Comparison of ENCODE assay signal across 24 cellular contexts in the genomic region with DNA sequence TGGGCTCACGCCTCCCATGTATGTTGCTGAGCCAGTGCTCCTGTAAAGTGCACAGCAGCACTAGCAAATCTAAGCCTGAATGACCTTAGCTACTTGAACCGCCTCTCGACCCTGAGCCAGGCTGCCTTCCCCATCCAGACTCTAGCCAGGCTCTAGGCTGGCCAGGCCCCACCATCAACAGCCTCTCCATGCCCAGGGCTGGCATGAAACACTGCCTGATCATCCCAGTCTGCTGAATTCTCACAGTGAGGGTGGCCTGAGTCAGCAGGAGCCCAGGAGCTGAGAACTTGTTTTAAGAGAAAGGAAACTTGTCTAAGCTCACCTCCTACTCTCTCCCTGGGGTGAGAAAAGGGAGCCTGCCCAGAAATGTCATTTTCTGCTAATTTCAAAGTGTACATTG.
"Had no signal": no experiment of that assay in that cellular context is flagged by ENCODE, and none has a peak within 500 bp of the region (broad histone marks: within the 10 kb centered on the region; RNA-seq: fewer than 3 reads in every experiment).

No MANE protein-coding gene starts in this region.

- H3K4me3 Mint-ChIP-seq: activated CD4-positive, alpha-beta T cell treated with anti-CD3 and anti-CD28 coated beads, Interleukin-2, amount 10 ng/mL, durations not matched to agents 7 days and 5 days; activated CD8-positive, alpha-beta T cell treated with anti-CD3 and anti-CD28 coated beads for 36 hours; activated naive CD4-positive, alpha-beta T cell treated with anti-CD3 and anti-CD28 coated beads for 36 hours; activated naive CD8-positive, alpha-beta T cell treated with anti-CD3 and anti-CD28 coated beads, Interleukin-2, amount 10 ng/mL, durations not matched to agents 7 days and 5 days; naive B cell; neural crest cell; T-helper 2 cell treated with Interferon-gamma antibody and Interleukin-4, amounts not matched to agents 5 μg/mL and 100 μg/mL, for 36 hours had no signal

- H3K36me3 Mint-ChIP-seq: activated naive CD8-positive, alpha-beta T cell treated with anti-CD3 and anti-CD28 coated beads, Interleukin-2, amount 10 ng/mL, durations not matched to agents 7 days and 5 days; naive B cell had no signal

- DNase-seq: activated CD4-positive, alpha-beta T cell treated with anti-CD3 and anti-CD28 coated beads, Interleukin-2, amount 10 ng/mL, durations not matched to agents 7 days and 5 days; activated CD8-positive, alpha-beta T cell treated with anti-CD3 and anti-CD28 coated beads for 36 hours; activated naive CD4-positive, alpha-beta T cell treated with anti-CD3 and anti-CD28 coated beads for 36 hours; activated naive CD8-positive, alpha-beta T cell treated with anti-CD3 and anti-CD28 coated beads, Interleukin-2, amount 10 ng/mL, durations not matched to agents 7 days and 5 days; activated T-cell treated with anti-CD3 and anti-CD28 coated beads, Interleukin-2, amount 50 U/mL, for 48 hours; amniotic stem cell; cerebellar nuclear complex; effector CD4-positive, alpha-beta T cell; kidney glomerular epithelial cell; left ventricle myocardium superior; mesenchymal stem cell; mucosa of descending colon; naive B cell; psoas muscle; right cardiac atrium; stimulated activated CD4-positive, alpha-beta T cell treated with anti-CD3 and anti-CD28 coated beads, Interleukin-4, amount 100 ng/mL, for 24 hours; stimulated activated naive CD4-positive, alpha-beta T cell treated with Interleukin-2 at 50 U/mL for 16 hours; thyroid gland had no signal

- FAIRE-seq: endometrium had no signal

- H3K4me3 ChIP-seq: mucosa of descending colon, psoas muscle, thyroid gland had no signal

- H3K36me3 ChIP-seq: thyroid gland had no signal

- ATAC-seq: activated CD4-positive, CD25-positive, alpha-beta regulatory T cell treated with anti-CD3 and anti-CD28 coated beads, Interleukin-2, amount 50 U/mL, for 24 hours; activated CD8-positive, alpha-beta T cell treated with anti-CD3 and anti-CD28 coated beads for 36 hours; left ventricle myocardium superior; mucosa of descending colon; psoas muscle; right cardiac atrium; SK-N-SH treated with all-trans-retinoic acid at 6 μM for 48 hours had no signal

- H3K27ac ChIP-seq: psoas muscle, thyroid gland, VCaP had no signal

- H3K27me3 ChIP-seq: thyroid gland had no signal

- H3K4me1 ChIP-seq: psoas muscle, thyroid gland had no signal

- H3K27ac Mint-ChIP-seq: activated CD4-positive, alpha-beta T cell treated with anti-CD3 and anti-CD28 coated beads, Interleukin-2, amount 10 ng/mL, durations not matched to agents 7 days and 5 days; activated CD8-positive, alpha-beta T cell treated with anti-CD3 and anti-CD28 coated beads for 36 hours; activated naive CD4-positive, alpha-beta T cell treated with anti-CD3 and anti-CD28 coated beads for 36 hours; activated naive CD8-positive, alpha-beta T cell treated with anti-CD3 and anti-CD28 coated beads, Interleukin-2, amount 10 ng/mL, durations not matched to agents 7 days and 5 days; T-helper 2 cell treated with Interferon-gamma antibody and Interleukin-4, amounts not matched to agents 5 μg/mL and 100 μg/mL, for 36 hours had no signal

- H3K9me3 Mint-ChIP-seq: activated CD4-positive, alpha-beta T cell treated with anti-CD3 and anti-CD28 coated beads, Interleukin-2, amount 10 ng/mL, durations not matched to agents 7 days and 5 days; activated CD8-positive, alpha-beta T cell treated with anti-CD3 and anti-CD28 coated beads for 36 hours; activated naive CD8-positive, alpha-beta T cell treated with anti-CD3 and anti-CD28 coated beads, Interleukin-2, amount 10 ng/mL, durations not matched to agents 7 days and 5 days; neural crest cell; T-helper 2 cell treated with Interferon-gamma antibody and Interleukin-4, amounts not matched to agents 5 μg/mL and 100 μg/mL, for 36 hours had no signal

- H3K9me3 ChIP-seq: mucosa of descending colon, psoas muscle, thyroid gland had no signal

- H3K4me1 Mint-ChIP-seq: activated CD4-positive, alpha-beta T cell treated with anti-CD3 and anti-CD28 coated beads, Interleukin-2, amount 10 ng/mL, durations not matched to agents 7 days and 5 days; activated naive CD8-positive, alpha-beta T cell treated with anti-CD3 and anti-CD28 coated beads, Interleukin-2, amount 10 ng/mL, durations not matched to agents 7 days and 5 days; naive B cell had no signal
